Comparison of ENCODE assay signal across 9 cellular contexts in genomic region chr1:58555393-58555792, GRCh38. TPM values are rescaled to one million over a fixed set of nuclear protein-coding genes. Genes with fewer than 3 reads are reported as not detected.
"Had no signal": no experiment of that assay in that cellular context is flagged by ENCODE, and none has a peak within 500 bp of the region (broad histone marks: within the 10 kb centered on the region; RNA-seq: fewer than 3 reads in every experiment).

No MANE protein-coding gene starts in this region.

- DNase-seq: GDM1, GF-D8 had no signal

- FAIRE-seq: G401.6, GM12878, GM12891, GM12892, GM18507, GM19239 had no signal

- ATAC-seq: GM12878 had no signal

- H3K4me3 ChIP-seq: GM12878 had no signal

RNA-seq across cellular contexts. Expression of gene TACSTD2, which starts 21.7 kb away (rescaled TPM):
- total RNA-seq: G401 had no signal
